8 cellular contexts compared by ENCODE assay signal in the genomic region with DNA sequence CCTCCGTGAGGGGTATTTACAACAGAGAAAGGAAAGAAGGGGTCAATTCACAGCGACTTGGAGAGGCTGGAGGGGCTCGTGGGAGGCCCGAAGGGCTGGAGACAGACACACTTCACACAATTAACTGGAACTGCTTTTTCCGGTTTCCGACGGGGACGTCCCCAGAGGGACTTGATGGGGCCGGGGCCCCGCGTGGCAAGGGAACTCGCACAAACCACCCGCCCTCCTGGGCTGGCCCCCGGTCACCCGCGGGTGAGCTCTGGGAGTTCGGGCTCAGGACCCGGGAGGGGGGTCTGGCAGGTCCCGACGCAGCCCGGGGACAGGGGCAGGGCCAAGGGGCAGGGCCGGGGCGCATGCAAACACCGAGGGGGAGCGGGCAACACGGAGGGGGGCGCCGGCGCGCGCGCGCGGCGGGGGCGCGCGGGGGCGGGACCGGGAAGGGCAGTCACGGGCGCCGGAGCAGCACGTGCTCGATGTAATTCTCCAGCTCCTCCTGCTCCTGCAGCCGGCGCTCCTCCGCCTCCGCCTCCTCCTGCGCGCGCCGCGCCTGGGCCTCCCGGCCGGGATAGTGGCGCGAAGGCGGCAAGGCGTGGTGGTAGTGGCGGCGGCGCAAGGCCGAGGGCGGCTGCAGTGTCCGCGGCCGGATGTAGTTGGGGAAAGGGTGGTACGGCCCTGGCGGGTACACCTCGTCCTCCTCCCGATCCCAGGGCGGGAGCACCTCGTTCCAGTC. TPM values are rescaled to one million over a fixed set of nuclear protein-coding genes. Genes with fewer than 3 reads are reported as not detected.
DNase-seq lines count a peak whose midpoint lies in the region; ATAC-seq and FAIRE-seq lines count a peak whose summit lies in the region.

No MANE protein-coding gene starts in this region.

- no peak overlapping the region for H3K27ac ChIP-seq in small intestine (ENCODE audit: low read depth in 1 of 2, low read length in 1 of 2)

- intact Hi-C loops in activated CD4-positive, alpha-beta memory T cell treated with anti-CD3 and anti-CD28 coated beads for 36 hours (cut with micrococcal nuclease), result no loop called here
- intact Hi-C loops in Right ventricle myocardium superior (cut with DNase I), result no loop called here

- H3K4me3 Mint-ChIP-seq in activated CD4-positive, alpha-beta T cell treated with anti-CD3 and anti-CD28 coated beads, Interleukin-2, amount 10 ng/mL, durations not matched to agents 7 days and 5 days, result peak overlapping the region; percentile 62
- H3K4me3 Mint-ChIP-seq in activated CD4-positive, alpha-beta memory T cell treated with anti-CD3 and anti-CD28 coated beads for 36 hours, result peak overlapping the region; percentile 41

- WGBS in small intestine, 3 donors, result 2 to 9% (median 3%) methylated on average over 16 to 74 of the region's 74 CpGs

- H3K36me3 Mint-ChIP-seq in activated CD4-positive, alpha-beta T cell treated with anti-CD3 and anti-CD28 coated beads, Interleukin-2, amount 10 ng/mL, durations not matched to agents 7 days and 5 days (ENCODE audit: low read depth), result peaks cover 12% of the 10 kb centered on the region
- peaks cover 26% of the 10 kb centered on the region for H3K36me3 Mint-ChIP-seq in activated CD4-positive, alpha-beta memory T cell treated with anti-CD3 and anti-CD28 coated beads for 36 hours

- peaks cover 0 to 28% of the 10 kb centered on the region in 2 donors for H3K27me3 ChIP-seq in small intestine (ENCODE audit: control insufficient read depth in 2 of 2, insufficient read depth in 2 of 2, low read length in 2 of 2)

- FAIRE-seq in small intestine (lab: Jason Lieb, UNC), result no peak

- CTCF ChIA-PET in activated CD4-positive, alpha-beta T cell treated with anti-CD3 and anti-CD28 coated beads, Interleukin-2, amount 10 ng/mL, durations not matched to agents 7 days and 5 days (lab: Charles Lee), result interaction anchor here (0.5 to 1.2 kb wide), 3 partner anchors 16 to 85 kb away, joined by 3 read pairs; no protein-coding TSS in a partner anchor
- CTCF ChIA-PET in activated CD4-positive, alpha-beta memory T cell treated with anti-CD3 and anti-CD28 coated beads for 36 hours (lab: Charles Lee), result interaction anchor here (1.2 to 2.4 kb wide), 3 partner anchors 9 to 30 kb away, joined by 4 to 8 read pairs (median 5); no protein-coding TSS in a partner anchor

- H3K27me3 Mint-ChIP-seq in activated CD4-positive, alpha-beta T cell treated with anti-CD3 and anti-CD28 coated beads, Interleukin-2, amount 10 ng/mL, durations not matched to agents 7 days and 5 days, result peaks cover 40% of the 10 kb centered on the region
- H3K27me3 Mint-ChIP-seq in activated CD4-positive, alpha-beta memory T cell treated with anti-CD3 and anti-CD28 coated beads for 36 hours, result peaks cover 40% of the 10 kb centered on the region

- H3K4me1 ChIP-seq in small intestine (ENCODE audit: control insufficient read depth in 2 of 2, insufficient read depth in 1 of 2, low read depth in 1 of 2, low read length in 1 of 2), result peaks cover 8 to 18% of the 10 kb centered on the region in 2 donors

- H3K27ac Mint-ChIP-seq in activated CD4-positive, alpha-beta T cell treated with anti-CD3 and anti-CD28 coated beads, Interleukin-2, amount 10 ng/mL, durations not matched to agents 7 days and 5 days, result no peak overlapping the region
- no peak overlapping the region for H3K27ac Mint-ChIP-seq in activated CD4-positive, alpha-beta memory T cell treated with anti-CD3 and anti-CD28 coated beads for 36 hours

- peaks cover 11 to 12% of the 10 kb centered on the region in 2 donors for H3K36me3 ChIP-seq in small intestine (ENCODE audit: control insufficient read depth in 2 of 2, insufficient read depth in 2 of 2, low read length in 2 of 2)

- no peaks in the 10 kb centered on the region for H3K9me3 ChIP-seq in small intestine (ENCODE audit: control insufficient read depth, low read depth)

- peaks cover 27% of the 10 kb centered on the region for H3K4me1 Mint-ChIP-seq in activated CD4-positive, alpha-beta T cell treated with anti-CD3 and anti-CD28 coated beads, Interleukin-2, amount 10 ng/mL, durations not matched to agents 7 days and 5 days
- H3K4me1 Mint-ChIP-seq in activated CD4-positive, alpha-beta memory T cell treated with anti-CD3 and anti-CD28 coated beads for 36 hours (ENCODE audit: low read depth), result peaks cover 35% of the 10 kb centered on the region

- ATAC-seq in Right ventricle myocardium superior (ENCODE audit: poor library complexity), result peak; percentile 19
- no peak for ATAC-seq in GM21786 (IDR thresholded peaks at IDR 0.05; ENCODE audit: unreplicated experiment)

- no peaks in the 10 kb centered on the region for H3K9me3 Mint-ChIP-seq in activated CD4-positive, alpha-beta T cell treated with anti-CD3 and anti-CD28 coated beads, Interleukin-2, amount 10 ng/mL, durations not matched to agents 7 days and 5 days
- no peaks in the 10 kb centered on the region for H3K9me3 Mint-ChIP-seq in activated CD4-positive, alpha-beta memory T cell treated with anti-CD3 and anti-CD28 coated beads for 36 hours

- DNase-seq in activated CD4-positive, alpha-beta T cell treated with anti-CD3 and anti-CD28 coated beads, Interleukin-2, amount 10 ng/mL, durations not matched to agents 7 days and 5 days, result no peak
- DNase-seq in activated CD4-positive, alpha-beta T cell treated with anti-CD3 and anti-CD28 coated beads, Interleukin-2, amount 50 U/mL, for 1 hour, result no peak
- DNase-seq in NCI-H146 treated with DMSO at 0.1 percent for 48 hours (lab: John Stamatoyannopoulos, UW; ENCODE audit: unreplicated experiment) (peak; percentile 60), Right ventricle myocardium superior (no peak), small intestine (peak; percentile 52), activated gamma-delta T cell treated with Interleukin-2 at 50 U/mL for 16 hours (no peak)
- no peak for DNase-seq in activated CD4-positive, alpha-beta memory T cell treated with anti-CD3 and anti-CD28 coated beads for 36 hours

- peak overlapping the region in 1 of 2 donors; percentile 36 for H3K4me3 ChIP-seq in small intestine (ENCODE audit: low read depth in 1 of 2, low read length in 2 of 2)

- POLR2A ChIA-PET in activated CD4-positive, alpha-beta T cell treated with anti-CD3 and anti-CD28 coated beads, Interleukin-2, amount 10 ng/mL, durations not matched to agents 7 days and 5 days (lab: Charles Lee), result no interaction called here
- POLR2A ChIA-PET in activated CD4-positive, alpha-beta memory T cell treated with anti-CD3 and anti-CD28 coated beads for 36 hours (lab: Charles Lee), result no interaction called here

RNA-seq across cellular contexts. Expression of a gene that starts 2.7 kb away (rescaled TPM):
- under 1 TPM; 0.15 to 0.22 TPM for total RNA-seq in activated CD4-positive, alpha-beta T cell treated with anti-CD3 and anti-CD28 coated beads, Interleukin-2, amount 10 ng/mL, durations not matched to agents 7 days and 5 days
- not detected for total RNA-seq in activated CD4-positive, alpha-beta memory T cell treated with anti-CD3 and anti-CD28 coated beads for 36 hours
- total RNA-seq in Right ventricle myocardium superior, result not detected
- polyA plus RNA-seq in small intestine, result under 1 TPM in 1 of 3 donors, not detected in 2; 0.49 TPM

RNA-seq across cellular contexts. Expression of a gene that starts 8.4 kb away (rescaled TPM):
- total RNA-seq in activated CD4-positive, alpha-beta T cell treated with anti-CD3 and anti-CD28 coated beads, Interleukin-2, amount 10 ng/mL, durations not matched to agents 7 days and 5 days, result 10 to 100 TPM; 37.9 to 48.2 TPM
- total RNA-seq in activated CD4-positive, alpha-beta memory T cell treated with anti-CD3 and anti-CD28 coated beads for 36 hours, result 10 to 100 TPM; 41.1 to 44.7 TPM
- 14.1 TPM for total RNA-seq in Right ventricle myocardium superior
- 100 to 1,000 TPM in 1 of 3 donors, 10 to 100 TPM in 2; 79.7 to 134 (median 94.8) TPM for polyA plus RNA-seq in small intestine

RNA-seq across cellular contexts. Expression of a gene that starts 17.4 kb away (rescaled TPM):
- total RNA-seq in activated CD4-positive, alpha-beta T cell treated with anti-CD3 and anti-CD28 coated beads, Interleukin-2, amount 10 ng/mL, durations not matched to agents 7 days and 5 days, result not detected
- total RNA-seq in activated CD4-positive, alpha-beta memory T cell treated with anti-CD3 and anti-CD28 coated beads for 36 hours, result not detected
- not detected for total RNA-seq in Right ventricle myocardium superior
- under 1 TPM in 1 of 3 donors, not detected in 2; 0.04 TPM for polyA plus RNA-seq in small intestine

RNA-seq across cellular contexts. Expression of a gene that starts 35.8 kb away (rescaled TPM):
- total RNA-seq in activated CD4-positive, alpha-beta T cell treated with anti-CD3 and anti-CD28 coated beads, Interleukin-2, amount 10 ng/mL, durations not matched to agents 7 days and 5 days, result under 1 TPM; 0.05 to 0.27 TPM
- under 1 TPM in 1 of 2 experiments, not detected in 1; 0.12 TPM for total RNA-seq in activated CD4-positive, alpha-beta memory T cell treated with anti-CD3 and anti-CD28 coated beads for 36 hours
- total RNA-seq in Right ventricle myocardium superior, result 1.6 TPM
- 10 to 100 TPM in 1 of 3 donors, 1 to 10 TPM in 2; 2.2 to 35.4 (median 3.2) TPM for polyA plus RNA-seq in small intestine

RNA-seq across cellular contexts. Expression of a gene that starts 38.1 kb away (rescaled TPM):
- not detected for total RNA-seq in activated CD4-positive, alpha-beta T cell treated with anti-CD3 and anti-CD28 coated beads, Interleukin-2, amount 10 ng/mL, durations not matched to agents 7 days and 5 days
- total RNA-seq in activated CD4-positive, alpha-beta memory T cell treated with anti-CD3 and anti-CD28 coated beads for 36 hours, result not detected
- not detected for total RNA-seq in Right ventricle myocardium superior
- 10 to 100 TPM; 15.4 to 63.3 (median 58.9) TPM for polyA plus RNA-seq in small intestine

Comparison
In these comparisons a context has a peak if more than half of its experiments do, and no peak if none do; other contexts are left out.
1. DNase-seq: peak in NCI-H146 treated with DMSO at 0.1 percent for 48 hours (single experiment) and small intestine (single experiment); none in activated CD4-positive, alpha-beta T cell treated with anti-CD3 and anti-CD28 coated beads, Interleukin-2, amount 10 ng/mL, durations not matched to agents 7 days and 5 days (single experiment), activated CD4-positive, alpha-beta T cell treated with anti-CD3 and anti-CD28 coated beads, Interleukin-2, amount 50 U/mL, for 1 hour (single experiment), activated CD4-positive, alpha-beta memory T cell treated with anti-CD3 and anti-CD28 coated beads for 36 hours (single experiment), Right ventricle myocardium superior (single experiment) and activated gamma-delta T cell treated with Interleukin-2 at 50 U/mL for 16 hours (single experiment).